2 cellular contexts compared by ENCODE assay signal in the genomic region with DNA sequence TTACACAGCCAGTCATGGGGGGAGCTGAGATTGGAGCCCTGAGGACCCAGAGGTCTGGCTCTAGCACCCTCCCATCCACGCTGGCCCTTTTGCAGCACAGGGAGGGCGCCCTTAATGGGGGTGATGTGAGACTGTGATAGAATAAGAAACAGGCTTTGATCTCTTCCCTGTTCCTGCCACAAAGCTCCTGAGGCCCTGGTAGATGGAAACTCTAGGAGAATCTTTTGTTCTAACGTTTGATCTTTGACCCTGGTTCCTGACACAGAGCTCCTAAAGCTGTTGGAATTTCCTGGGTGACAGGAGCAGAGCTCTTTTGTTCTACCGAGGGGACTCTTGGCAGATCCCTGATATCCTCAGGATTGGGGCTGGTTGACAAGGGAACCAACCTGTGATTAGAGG.
TF ChIP-seq lines count a peak whose summit lies in the region.

No MANE protein-coding gene starts in this region.

TF ChIP-seq in HCT116, 20 proteins besides CTCF, POLR2A, EP300 and RAD21 (continued from another document):
- TF ChIP-seq, protein P1, sequence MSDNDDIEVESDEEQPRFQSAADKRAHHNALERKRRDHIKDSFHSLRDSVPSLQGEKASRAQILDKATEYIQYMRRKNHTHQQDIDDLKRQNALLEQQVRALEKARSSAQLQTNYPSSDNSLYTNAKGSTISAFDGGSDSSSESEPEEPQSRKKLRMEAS (IDR thresholded peaks at IDR 0.05): no peak
- TF ChIP-seq, protein P2, sequence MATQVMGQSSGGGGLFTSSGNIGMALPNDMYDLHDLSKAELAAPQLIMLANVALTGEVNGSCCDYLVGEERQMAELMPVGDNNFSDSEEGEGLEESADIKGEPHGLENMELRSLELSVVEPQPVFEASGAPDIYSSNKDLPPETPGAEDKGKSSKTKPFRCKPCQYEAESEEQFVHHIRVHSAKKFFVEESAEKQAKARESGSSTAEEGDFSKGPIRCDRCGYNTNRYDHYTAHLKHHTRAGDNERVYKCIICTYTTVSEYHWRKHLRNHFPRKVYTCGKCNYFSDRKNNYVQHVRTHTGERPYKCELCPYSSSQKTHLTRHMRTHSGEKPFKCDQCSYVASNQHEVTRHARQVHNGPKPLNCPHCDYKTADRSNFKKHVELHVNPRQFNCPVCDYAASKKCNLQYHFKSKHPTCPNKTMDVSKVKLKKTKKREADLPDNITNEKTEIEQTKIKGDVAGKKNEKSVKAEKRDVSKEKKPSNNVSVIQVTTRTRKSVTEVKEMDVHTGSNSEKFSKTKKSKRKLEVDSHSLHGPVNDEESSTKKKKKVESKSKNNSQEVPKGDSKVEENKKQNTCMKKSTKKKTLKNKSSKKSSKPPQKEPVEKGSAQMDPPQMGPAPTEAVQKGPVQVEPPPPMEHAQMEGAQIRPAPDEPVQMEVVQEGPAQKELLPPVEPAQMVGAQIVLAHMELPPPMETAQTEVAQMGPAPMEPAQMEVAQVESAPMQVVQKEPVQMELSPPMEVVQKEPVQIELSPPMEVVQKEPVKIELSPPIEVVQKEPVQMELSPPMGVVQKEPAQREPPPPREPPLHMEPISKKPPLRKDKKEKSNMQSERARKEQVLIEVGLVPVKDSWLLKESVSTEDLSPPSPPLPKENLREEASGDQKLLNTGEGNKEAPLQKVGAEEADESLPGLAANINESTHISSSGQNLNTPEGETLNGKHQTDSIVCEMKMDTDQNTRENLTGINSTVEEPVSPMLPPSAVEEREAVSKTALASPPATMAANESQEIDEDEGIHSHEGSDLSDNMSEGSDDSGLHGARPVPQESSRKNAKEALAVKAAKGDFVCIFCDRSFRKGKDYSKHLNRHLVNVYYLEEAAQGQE (IDR thresholded peaks at IDR 0.05; ENCODE audit: low read depth): no peak

TF ChIP-seq in liver, 16 proteins besides CTCF, POLR2A, EP300 and RAD21 (continued from another document):
- TF ChIP-seq, protein P2 (IDR thresholded peaks at IDR 0.05): no peak
- no peak for TF ChIP-seq NR2F2 (IDR thresholded peaks at IDR 0.05)
- TF ChIP-seq RXRA (IDR thresholded peaks at IDR 0.05): peak in 1 of 2 donors; percentile 2
- no peak for TF ChIP-seq YY1 (IDR thresholded peaks at IDR 0.05)
